Comparison of ENCODE assay signal across 21 cellular contexts in the genomic region with DNA sequence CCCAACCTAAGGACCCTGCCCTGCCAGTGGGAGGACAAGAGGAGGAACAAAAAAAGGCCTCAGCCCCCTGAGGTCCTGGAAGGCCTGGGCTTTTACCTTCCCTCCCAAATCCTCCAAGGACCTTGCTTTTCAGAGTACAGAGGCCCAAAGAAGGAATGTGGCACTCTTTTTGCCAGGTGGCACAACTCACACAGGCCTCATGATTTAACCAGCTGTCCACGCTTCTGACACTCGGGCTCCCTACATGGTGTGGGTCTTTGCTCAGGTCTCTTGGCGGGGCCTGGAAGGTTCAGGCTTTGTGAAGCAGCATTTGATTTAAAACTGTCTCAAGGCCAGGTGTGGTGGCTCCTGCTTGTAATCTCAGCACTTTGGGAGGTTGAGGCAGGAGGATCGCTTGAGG.
DNase-seq lines count a peak whose midpoint lies in the region; ATAC-seq and TF ChIP-seq lines count a peak whose summit lies in the region.
"Had no signal": no experiment of that assay in that cellular context is flagged by ENCODE, and none has a peak within 500 bp of the region (broad histone marks: within the 10 kb centered on the region; RNA-seq: fewer than 3 reads in every experiment).

No MANE protein-coding gene starts in this region.

- no peaks in the 10 kb centered on the region for H3F3A ChIP-seq in neural progenitor cell (ENCODE audit: low read depth)

- no peak overlapping the region for H3K4me3 ChIP-seq in OCI-LY7 (ENCODE audit: low read depth, low read length, poor library complexity, severe bottlenecking)
- H3K4me3 ChIP-seq in neural progenitor cell, result no peak overlapping the region
- H3K4me3 ChIP-seq in stomach smooth muscle (ENCODE audit: low read length in 2 of 2), result no peak overlapping the region
- H3K4me3 ChIP-seq: K562, MG63, SJSA1 had no signal

- no peak for DNase-seq in stimulated activated naive CD8-positive, alpha-beta T cell treated with anti-CD3 and anti-CD28 coated beads, Interleukin-15, amount 100 ng/mL, for 72 hours
- no peak for DNase-seq in stimulated activated naive CD8-positive, alpha-beta T cell treated with anti-CD3 and anti-CD28 coated beads, Interleukin-15, Interleukin-2, amounts not matched to agents 100 U/mL and 50 U/mL, for 24 hours
- no peak for DNase-seq in OCI-LY7 (ENCODE audit: low spot score)
- DNase-seq in neural progenitor cell (ENCODE audit: low spot score), result no peak
- no peak for DNase-seq in activated CD4-positive, alpha-beta T cell treated with anti-CD3 and anti-CD28 coated beads for 1 hour
- no peak for DNase-seq in islet precursor cell
- DNase-seq: C1 segment of cervical spinal cord; CD8-positive, alpha-beta memory T cell; DMS 273 treated with DMSO at 0.1 percent for 48 hours; DMS79; GF-D8; MG63; NCI-H2029; NCI-H446 treated with DMSO at 0.1 percent for 48 hours; NCI-H526 treated with DMSO at 0.1 percent for 48 hours; Right ventricle myocardium superior; RPMI8226 had no signal

- TSS peak; percentile 36 for BruUV-seq in OCI-LY7 (replicated peaks; lab: Mats Ljungman, UMichigan)

- no peak for ATAC-seq in stimulated activated naive CD8-positive, alpha-beta T cell treated with anti-CD3 and anti-CD28 coated beads, Interleukin-15, amount 100 ng/mL, for 72 hours
- no peak for ATAC-seq in stimulated activated naive CD8-positive, alpha-beta T cell treated with anti-CD3 and anti-CD28 coated beads, Interleukin-15, Interleukin-2, amounts not matched to agents 100 U/mL and 50 U/mL, for 24 hours
- no peak for ATAC-seq in HG02588 (IDR thresholded peaks at IDR 0.05; ENCODE audit: unreplicated experiment)
- ATAC-seq: K562 had no signal

- H3K4me1 ChIP-seq in OCI-LY7 (ENCODE audit: insufficient read depth, low read length, poor library complexity, severe bottlenecking) (peaks cover 100% of the 10 kb centered on the region), neural progenitor cell (no peaks in the 10 kb centered on the region), stomach smooth muscle (ENCODE audit: control insufficient read depth, insufficient read depth, low read length) (peaks cover 39% of the 10 kb centered on the region)

- H3K4me2 ChIP-seq in OCI-LY7 (ENCODE audit: low read length) (peak overlapping the region; percentile 58), neural progenitor cell (no peak overlapping the region)

- no peak overlapping the region for H3K4me3 Mint-ChIP-seq in stimulated activated naive CD8-positive, alpha-beta T cell treated with anti-CD3 and anti-CD28 coated beads, Interleukin-15, amount 100 ng/mL, for 72 hours
- H3K4me3 Mint-ChIP-seq in neural progenitor cell, result no peak overlapping the region
- H3K4me3 Mint-ChIP-seq: CD8-positive, alpha-beta memory T cell had no signal

- H3K27ac ChIP-seq in OCI-LY7 (ENCODE audit: low read depth, low read length, poor library complexity, severe bottlenecking) (peak overlapping the region; percentile 100), neural progenitor cell (no peak overlapping the region), stomach smooth muscle (ENCODE audit: low read length) (peak overlapping the region; percentile 64)
- H3K27ac ChIP-seq: SJSA1 had no signal

- H3K27me3 ChIP-seq in neural progenitor cell, result no peaks in the 10 kb centered on the region
- no peaks in the 10 kb centered on the region for H3K27me3 ChIP-seq in stomach smooth muscle (ENCODE audit: control insufficient read depth in 1 of 2, insufficient read depth in 2 of 2, low read length in 2 of 2)
- H3K27me3 ChIP-seq: MG63, SJSA1 had no signal

- peak overlapping the region; percentile 54 to 80 for H3K27ac Mint-ChIP-seq in stimulated activated naive CD8-positive, alpha-beta T cell treated with anti-CD3 and anti-CD28 coated beads, Interleukin-15, amount 100 ng/mL, for 72 hours
- H3K27ac Mint-ChIP-seq in neural progenitor cell, result peak overlapping the region; percentile 35

- peaks cover 14% of the 10 kb centered on the region; the same call in 1 of the 2 replicates for H3K79me2 ChIP-seq in OCI-LY7 (ENCODE audit: insufficient read depth, low read depth, low read length)
- H3K79me2 ChIP-seq in neural progenitor cell (ENCODE audit: low read depth), result no peaks in the 10 kb centered on the region

- no peaks in the 10 kb centered on the region for H3K27me3 Mint-ChIP-seq in stimulated activated naive CD8-positive, alpha-beta T cell treated with anti-CD3 and anti-CD28 coated beads, Interleukin-15, amount 100 ng/mL, for 72 hours
- peaks cover 5% of the 10 kb centered on the region for H3K27me3 Mint-ChIP-seq in neural progenitor cell (ENCODE audit: insufficient read depth, low read depth)

- peaks cover 71% of the 10 kb centered on the region for H3K36me3 ChIP-seq in OCI-LY7 (ENCODE audit: insufficient read depth, low read length)
- no peaks in the 10 kb centered on the region for H3K36me3 ChIP-seq in neural progenitor cell
- H3K36me3 ChIP-seq in stomach smooth muscle (ENCODE audit: control insufficient read depth in 2 of 2, insufficient read depth in 2 of 2, low read length in 2 of 2), result peaks cover 21 to 22% of the 10 kb centered on the region in 2 donors

- CTCF ChIA-PET in OCI-LY7 (lab: Charles Lee; ENCODE audit: unreplicated experiment), result no interaction called here

- H3K9me3 ChIP-seq in OCI-LY7 (ENCODE audit: low read length), result no peaks in the 10 kb centered on the region; the same call in 1 of the 2 replicates
- no peaks in the 10 kb centered on the region for H3K9me3 ChIP-seq in neural progenitor cell (ENCODE audit: low read depth)
- H3K9me3 ChIP-seq in stomach smooth muscle (ENCODE audit: control insufficient read depth in 2 of 2, low read length in 2 of 2), result no peaks in the 10 kb centered on the region
- H3K9me3 ChIP-seq: MG63, SJSA1 had no signal

- intact Hi-C loops in OCI-LY7 (cut with micrococcal nuclease; ENCODE audit: unreplicated experiment), result loop anchor here (10.0 kb wide), 1 partner anchor 458 kb away; a partner anchor contains a TSS

- no peak overlapping the region for H2AFZ ChIP-seq in OCI-LY7 (ENCODE audit: low read length)
- no peak overlapping the region for H2AFZ ChIP-seq in neural progenitor cell (replicated peaks)

- peaks cover 16% of the 10 kb centered on the region for H3K36me3 Mint-ChIP-seq in neural progenitor cell

- H3K4me1 Mint-ChIP-seq in stimulated activated naive CD8-positive, alpha-beta T cell treated with anti-CD3 and anti-CD28 coated beads, Interleukin-15, amount 100 ng/mL, for 72 hours, result no peaks in the 10 kb centered on the region
- H3K4me1 Mint-ChIP-seq in neural progenitor cell, result peaks cover 3% of the 10 kb centered on the region

- TF ChIP-seq CTCF in OCI-LY7 (conservative IDR thresholded peaks at IDR 0.05; ENCODE audit: low read length) (no peak), neural progenitor cell (IDR thresholded peaks at IDR 0.05) (no peak)

- no peaks in the 10 kb centered on the region for H3K9me2 ChIP-seq in OCI-LY7 (ENCODE audit: insufficient read depth, low read length)

- POLR2A ChIA-PET in OCI-LY7 (lab: Charles Lee), result no interaction called here

- no peaks in the 10 kb centered on the region for H3K9me3 Mint-ChIP-seq in stimulated activated naive CD8-positive, alpha-beta T cell treated with anti-CD3 and anti-CD28 coated beads, Interleukin-15, amount 100 ng/mL, for 72 hours
- H3K9me3 Mint-ChIP-seq in neural progenitor cell, result peaks cover 2% of the 10 kb centered on the region
- H3K9me3 Mint-ChIP-seq: CD8-positive, alpha-beta memory T cell had no signal

- H3K9ac ChIP-seq in neural progenitor cell (no peak overlapping the region), stomach smooth muscle (ENCODE audit: low read length in 2 of 2) (no peak overlapping the region)

- H4K20me1 ChIP-seq in OCI-LY7 (ENCODE audit: insufficient read depth, low read length) (no peaks in the 10 kb centered on the region), neural progenitor cell (ENCODE audit: low read depth) (no peaks in the 10 kb centered on the region)
